Comparison of ENCODE assay signal across 8 cellular contexts in the genomic region with DNA sequence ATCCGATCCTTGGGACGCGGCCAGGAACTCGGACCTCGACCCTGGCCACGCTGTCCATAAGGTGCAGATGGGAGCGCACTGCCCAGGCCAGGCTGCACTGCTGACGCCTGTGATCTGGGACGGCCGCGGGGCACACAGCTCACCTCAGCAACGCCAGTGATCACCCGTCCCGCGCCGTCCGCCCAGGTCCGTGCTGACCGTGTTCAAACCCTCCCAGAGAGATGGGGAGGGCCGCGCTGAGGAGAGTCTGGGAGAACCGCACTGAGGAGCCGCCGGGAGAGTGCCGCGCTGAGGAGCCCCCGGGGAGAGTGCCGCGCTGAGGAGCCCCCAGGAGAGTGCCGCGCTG. TPM values are rescaled to one million over a fixed set of nuclear protein-coding genes. Genes with fewer than 3 reads are reported as not detected.
DNase-seq lines count a peak whose midpoint lies in the region; ATAC-seq, FAIRE-seq and TF ChIP-seq lines count a peak whose summit lies in the region.

No MANE protein-coding gene starts in this region.

- TF ChIP-seq POLR2A in IMR-90 (IDR thresholded peaks at IDR 0.05; ENCODE audit: low read depth, low read length) = no peak
- TF ChIP-seq POLR2A in GM12878 (IDR thresholded peaks at IDR 0.05; ENCODE audit: low read depth, low read length) = no peak
- TF ChIP-seq POLR2A in HepG2 (IDR thresholded peaks at IDR 0.05; ENCODE audit: insufficient read depth in 1 of 2, low read depth in 2 of 2, low read length in 2 of 2) = no peak
- TF ChIP-seq POLR2A in thyroid gland (IDR thresholded peaks at IDR 0.05) = no peak

- H3K9me1 ChIP-seq in IMR-90 (ENCODE audit: insufficient read depth, low read length) = 0 out of 2 replicates have a peak, but pooled peaks cover under 1% of the 10 kb centered on the region

- H4K20me1 ChIP-seq in IMR-90 (ENCODE audit: insufficient read depth, low read length) (peaks cover 48% of the 10 kb centered on the region), GM12878 (ENCODE audit: control insufficient read depth, insufficient read depth) (no peaks in the 10 kb centered on the region), HepG2 (ENCODE audit: insufficient read depth, low read length) (peaks cover 51% of the 10 kb centered on the region)

- H3K18ac ChIP-seq in IMR-90 (ENCODE audit: low read depth, low read length) = no peak overlapping the region

- TF ChIP-seq RAD21 in IMR-90 (IDR thresholded peaks at IDR 0.05; ENCODE audit: low read length) = no peak
- no peak for TF ChIP-seq RAD21 in GM12878 (IDR thresholded peaks at IDR 0.05; ENCODE audit: insufficient read depth, low read depth, low read length)
- TF ChIP-seq RAD21 in HepG2 (CRISPR knock-in tag; IDR thresholded peaks at IDR 0.05) = no peak

- intact Hi-C loops in IMR-90 (cut with micrococcal nuclease) = loop anchor here (2.0 kb wide), 1 partner anchor 166 kb away; no protein-coding TSS in a partner anchor
- intact Hi-C loops in GM12878 (cut with micrococcal nuclease; ENCODE audit: unreplicated experiment) = loop anchor here (2.0 kb wide), 1 partner anchor 166 kb away; no protein-coding TSS in a partner anchor
- intact Hi-C loops in HepG2 (cut with micrococcal nuclease; ENCODE audit: unreplicated experiment) = no loop called here
- intact Hi-C loops in thyroid gland (cut with DNase I) = no loop called here

- POLR2A ChIA-PET in IMR-90 (lab: Charles Lee; ENCODE audit: unreplicated experiment) (interaction anchor here (0.9 kb wide), 1 partner anchor 9 kb away, joined by 4 read pairs; no protein-coding TSS in a partner anchor), GM12878 (lab: Charles Lee) (interaction anchor here (0.6 kb wide), 1 partner anchor 203 kb away, joined by 5 read pairs; a partner anchor contains a TSS), HepG2 (lab: Yijun Ruan, JAX) (interaction anchor here (1.0 to 2.0 kb wide), 26 partner anchors 8 to 488 kb away, joined by 3 to 170 read pairs (median 6); partner anchors contain the start of genes NAP1L4 and TSSC4)

- no peak for TF ChIP-seq CTCF in IMR-90 (conservative IDR thresholded peaks at IDR 0.05; ENCODE audit: low read depth, low read length)
- TF ChIP-seq CTCF in GM12878 (IDR thresholded peaks at IDR 0.05 in 2 of 3, conservative IDR thresholded peaks at IDR 0.05 in 1 of 3; ENCODE audit: control insufficient read depth in 2 of 3, extremely low read depth in 1 of 3, insufficient read depth in 1 of 3, low read depth in 3 of 3, low read length in 3 of 3) = no peak
- TF ChIP-seq CTCF in HepG2 (CRISPR knock-in tag; IDR thresholded peaks at IDR 0.05) = no peak
- TF ChIP-seq CTCF in thyroid gland (IDR thresholded peaks at IDR 0.05) = no peak

- H4K91ac ChIP-seq in IMR-90 (ENCODE audit: insufficient read depth, low read depth, low read length) = no peak overlapping the region

- H3K9ac ChIP-seq in IMR-90 (ENCODE audit: low read depth, low read length) (peak overlapping the region; percentile 75), GM12878 (ENCODE audit: control insufficient read depth, insufficient read depth, low read length) (peak overlapping the region; percentile 82), HepG2 (ENCODE audit: insufficient read depth, low read depth, low read length) (peak overlapping the region; percentile 99)

- H3K23ac ChIP-seq in IMR-90 (ENCODE audit: low read depth, low read length) = peak overlapping the region; percentile 80

- H2AFZ ChIP-seq in IMR-90 (replicated peaks; ENCODE audit: low read length, poor library complexity) = peak overlapping the region; percentile 67
- no peak overlapping the region for H2AFZ ChIP-seq in GM12878 (ENCODE audit: control insufficient read depth, low read depth, low read length)
- H2AFZ ChIP-seq in HepG2 (ENCODE audit: low read length) = no peak overlapping the region

- peak overlapping the region; percentile 50 for H2AK5ac ChIP-seq in IMR-90 (ENCODE audit: low read depth, low read length)

- H3K56ac ChIP-seq in IMR-90 (ENCODE audit: extremely low read depth, insufficient read depth, low read length) = peak overlapping the region; percentile 67; the same call in 1 of the 2 replicates

- no peak overlapping the region for H2BK20ac ChIP-seq in IMR-90 (ENCODE audit: low read depth, low read length)

- H3K4me2 ChIP-seq in IMR-90 (ENCODE audit: low read depth, low read length) = peak overlapping the region; percentile 93
- peak overlapping the region; percentile 73; the same call in 1 of the 2 replicates for H3K4me2 ChIP-seq in GM12878 (ENCODE audit: control insufficient read depth, insufficient read depth)
- peak overlapping the region; percentile 78 for H3K4me2 ChIP-seq in HepG2 (ENCODE audit: low read depth, low read length)

- CTCF ChIA-PET in IMR-90 (lab: Yijun Ruan, JAX) = no interaction called here
- CTCF ChIA-PET in GM12878 (lab: Yijun Ruan, JAX) = no interaction called here
- CTCF ChIA-PET in HepG2 (lab: Yijun Ruan, JAX; ENCODE audit: low intra/inter-chr PET ratio, low total read pairs) = interaction anchor here (0.9 kb wide), 1 partner anchor 167 kb away, joined by 3 read pairs; no protein-coding TSS in a partner anchor

- RAD21 ChIA-PET in GM12878 (lab: Charles Lee; ENCODE audit: unreplicated experiment) = no interaction called here

- H3K4me1 ChIP-seq in IMR-90 (ENCODE audit: control insufficient read depth, insufficient read depth, low read length) (peaks cover 5% of the 10 kb centered on the region), GM12878 (ENCODE audit: control insufficient read depth, insufficient read depth, low read length) (no peaks in the 10 kb centered on the region; the same call in 1 of the 2 replicates), HepG2 (ENCODE audit: insufficient read depth, low read length) (peaks cover 63% of the 10 kb centered on the region), thyroid gland (peaks cover 23 to 30% of the 10 kb centered on the region in 2 donors)

- SMC1A ChIA-PET in GM12878 (lab: Charles Lee; ENCODE audit: uncharacterized antibody, unreplicated experiment) = interaction anchor here (1.6 kb wide), 1 partner anchor 189 kb away, joined by 5 read pairs; no protein-coding TSS in a partner anchor

- H2AK9ac ChIP-seq in IMR-90 (replicated peaks; ENCODE audit: low read depth, low read length, poor library complexity) = peak overlapping the region; percentile 85

- FAIRE-seq in GM12878 (lab: Jason Lieb, UNC) = no peak
- no peak for FAIRE-seq in HepG2 (lab: Jason Lieb, UNC)

- H3K79me1 ChIP-seq in IMR-90 (ENCODE audit: low read depth in 1 of 2, low read length in 2 of 2) = peaks cover 0 to 22% of the 10 kb centered on the region in 2 experiments; a peak in 3 of 4 replicates

- no peak overlapping the region; the same call in 1 of the 2 replicates for H4K5ac ChIP-seq in IMR-90 (ENCODE audit: low read depth, low read length)

- peak overlapping the region; percentile 73 for H3K27ac ChIP-seq in IMR-90 (ENCODE audit: insufficient read depth, low read length)
- H3K27ac ChIP-seq in GM12878 (ENCODE audit: control insufficient read depth, insufficient read depth) = peak overlapping the region; percentile 72
- peak overlapping the region; percentile 78 for H3K27ac ChIP-seq in HepG2 (ENCODE audit: extremely low read length, insufficient read depth, low read length)
- peak overlapping the region in 1 of 3 donors; percentile 56 for H3K27ac ChIP-seq in thyroid gland

- H3K79me2 ChIP-seq in GM12878 (ENCODE audit: control insufficient read depth, insufficient read depth, low read length) = peaks cover 43% of the 10 kb centered on the region
- H3K79me2 ChIP-seq in HepG2 (ENCODE audit: insufficient read depth, low read length) = peaks cover 63% of the 10 kb centered on the region

- DNase-seq in EH (ENCODE audit: low read depth) (peak; percentile 38), IMR-90 (peak; percentile 9), GM12878 (ENCODE audit: low read depth, low spot score) (no peak), HepG2 (ENCODE audit: low spot score) (no peak), thyroid gland (peak; percentile 40 to 43), NCI-H1436 (lab: John Stamatoyannopoulos, UW) (no peak)

- peak overlapping the region; percentile 31 for H3K4ac ChIP-seq in IMR-90 (ENCODE audit: low read depth, low read length)

- H2BK5ac ChIP-seq in IMR-90 (ENCODE audit: low read depth, low read length, poor library complexity, severe bottlenecking) = no peak overlapping the region

- dilution Hi-C loops in IMR-90 (cut with HindIII; ENCODE audit: low sequenced_read_pairs, unreplicated experiment) = no loop called here

- peak overlapping the region; percentile 71 for H3K4me3 ChIP-seq in IMR-90 (ENCODE audit: insufficient read depth, low read depth, low read length)
- H3K4me3 ChIP-seq in GM12878 = peak overlapping the region; percentile 73
- H3K4me3 ChIP-seq in HepG2 (replicated peaks in 1 of 3; ENCODE audit: insufficient read depth in 1 of 3, low read depth in 2 of 3, low read length in 3 of 3) = peak overlapping the region; percentile 95
- H3K4me3 ChIP-seq in thyroid gland (replicated peaks in 1 of 3) = peak overlapping the region; percentile 5 to 67 (median 54)

- 45% methylated on average over 16 of the region's 31 CpGs; no CpG with 5 or more reads in 1 of the 2 experiments for whole genome bisulfite sequencing in IMR-90 (ENCODE audit: extremely low coverage in 2 of 2, insufficient read length in 1 of 2), 2 experiments
- WGBS in GM12878 (ENCODE audit: insufficient coverage, insufficient replicate concordance, low lambda C conversion rate, missing lambda C conversion rate) = 50% methylated on average over 27 of the region's 31 CpGs
- 0% methylated on average over 5 of the region's 31 CpGs for WGBS in HepG2 (ENCODE audit: low lambda C conversion rate)
- 67 to 68% methylated on average over 6 to 29 of the region's 31 CpGs for WGBS in thyroid gland, 2 donors

- in situ Hi-C loops in IMR-90 (cut with MboI; ENCODE audit: low sequenced_read_pairs) = loop anchor here (5.0 kb wide), 1 partner anchor 178 kb away; no protein-coding TSS in a partner anchor
- in situ Hi-C loops in GM12878 (cut with MboI) = no loop called here
- in situ Hi-C loops in HepG2 (cut with HindIII; ENCODE audit: extremely low pct_ligation_motif_present, low pct_unique_long_range_greater_than_20kb) = loop anchor here (5.0 to 10.0 kb wide), 2 partner anchors 33 to 274 kb away; no protein-coding TSS in a partner anchor

- H3K27me3 ChIP-seq in IMR-90 (ENCODE audit: control insufficient read depth, insufficient read depth, low read length) (peaks cover 1% of the 10 kb centered on the region; the same call in 1 of the 2 replicates), GM12878 (replicated peaks in 1 of 2; ENCODE audit: control insufficient read depth in 2 of 2, insufficient read depth in 2 of 2, low read length in 1 of 2) (no peaks in the 10 kb centered on the region; a peak in 1 of 4 replicates), HepG2 (ENCODE audit: control insufficient read depth in 1 of 2, insufficient read depth in 2 of 2, low read length in 2 of 2) (peaks cover 0 to 3% of the 10 kb centered on the region in 2 experiments; a peak in 2 of 5 replicates), thyroid gland (no peaks in the 10 kb centered on the region)

- no peak overlapping the region for H4K8ac ChIP-seq in IMR-90 (ENCODE audit: low read depth in 2 of 2, low read length in 2 of 2)

- no peaks in the 10 kb centered on the region; the same call in 1 of the 2 replicates for H3K9me3 ChIP-seq in IMR-90 (ENCODE audit: control insufficient read depth, insufficient read depth, low read length)
- H3K9me3 ChIP-seq in GM12878 (replicated peaks; ENCODE audit: control insufficient read depth, insufficient read depth, low read length) = no peaks in the 10 kb centered on the region; the same call in 2 of the 3 replicates
- H3K9me3 ChIP-seq in HepG2 (ENCODE audit: low read length) = no peaks in the 10 kb centered on the region
- H3K9me3 ChIP-seq in thyroid gland = no peaks in the 10 kb centered on the region

- H3K36me3 ChIP-seq in IMR-90 (ENCODE audit: control insufficient read depth, insufficient read depth, low read length) (0 out of 2 replicates have a peak, but pooled peaks cover 1% of the 10 kb centered on the region), GM12878 (ENCODE audit: control insufficient read depth in 2 of 2, insufficient read depth in 2 of 2, low read length in 1 of 2) (no peaks in the 10 kb centered on the region), HepG2 (replicated peaks in 1 of 2; ENCODE audit: control insufficient read depth in 1 of 2, insufficient read depth in 2 of 2, low read length in 2 of 2) (peaks cover 2 to 24% of the 10 kb centered on the region in 2 experiments; a peak in 4 of 5 replicates), thyroid gland (no peaks in the 10 kb centered on the region)

- peak; percentile 10 for ATAC-seq in IMR-90 (ENCODE audit: low read depth)
- ATAC-seq in GM12878 = peak; percentile 33
- ATAC-seq in HepG2 = peak; percentile 17
- ATAC-seq in HG02852 (IDR thresholded peaks at IDR 0.05; ENCODE audit: unreplicated experiment) = no peak
- no peak for ATAC-seq in GM21360 (IDR thresholded peaks at IDR 0.05; ENCODE audit: unreplicated experiment)

- H2BK15ac ChIP-seq in IMR-90 (ENCODE audit: low read depth, low read length) = no peak overlapping the region

- TF ChIP-seq EP300 in GM12878 (IDR thresholded peaks at IDR 0.05; ENCODE audit: borderline replicate concordance in 1 of 2, control insufficient read depth in 1 of 2, low read depth in 2 of 2, low read length in 2 of 2) (no peak), HepG2 (IDR thresholded peaks at IDR 0.05; ENCODE audit: low read depth in 2 of 2, low read length in 2 of 2) (no peak), HepG2 (CRISPR knock-in tag; IDR thresholded peaks at IDR 0.05; ENCODE audit: borderline replicate concordance) (no peak)

- H2BK120ac ChIP-seq in IMR-90 (ENCODE audit: low read depth, low read length) = no peak overlapping the region

- BruUV-seq in IMR-90 (replicated peaks; lab: Mats Ljungman, UMichigan) (no TSS peak), GM12878 (replicated peaks; lab: Mats Ljungman, UMichigan) (no TSS peak), HepG2 (replicated peaks; lab: Mats Ljungman, UMichigan) (no TSS peak)

- H3K14ac ChIP-seq in IMR-90 (replicated peaks; ENCODE audit: low read depth, low read length) = peak overlapping the region; percentile 80

RNA-seq across cellular contexts. Expression of gene KCNQ1OT1, which starts 0.6 kb away (rescaled TPM):
- total RNA-seq in IMR-90 (2012; rRNA removed) (1.9 and 2.0 TPM in 2 replicates), GM12878 (2014; rRNA removed) (1.1 TPM in 2 replicates), GM12878 (2014; rRNA removed; fragmentation: Illumina TruSeq; extraction: Trizol) (1.6 and 1.7 TPM in 2 replicates), GM12878 (2021) (1.1 and 1.3 TPM in 2 replicates), HepG2 (2016; rRNA removed; fragmentation: Illumina TruSeq; extraction: Trizol) (2.5 and 18.9 TPM in 2 replicates), thyroid gland (1 to 10 TPM; 2.0 to 4.1 (median 3.2) TPM)
- polyA plus RNA-seq in IMR-90 (2012; rRNA removed) (0.11 and 0.14 TPM in 2 replicates), GM12878 (2011; rRNA removed) (0.22 and 0.27 TPM in 2 replicates), GM12878 (2014; fragmentation: Illumina TruSeq; extraction: Trizol) (0.35 and 0.36 TPM in 2 replicates), GM12878 (2014; fragmentation: Nextera tagmentation; extraction: Ambion mirVana) (under 1 TPM; 0.02 to 0.13 TPM), GM12878 (2014; rRNA removed) (0.31 and 0.34 TPM in 2 replicates), GM12878 (2016; fragmentation: Nextera tagmentation; extraction: Ambion mirVana) (under 1 TPM; 0.47 to 0.62 TPM), HepG2 (2011; rRNA removed) (1.3 TPM in 2 replicates)
- under 0.01 TPM in 2 replicates for polyA plus RNA-seq in IMR-90 (2012; cell fraction: cytosol; rRNA removed)
- 0.57 and 1.3 TPM in 2 replicates for polyA plus RNA-seq in IMR-90 (2012; cell fraction: nucleus; rRNA removed; ENCODE audit: low replicate concordance)
- 19.7 and 20.8 TPM in 2 replicates for total RNA-seq in GM12878 (2013; cell fraction: nucleolus; rRNA removed)
- 0.21 TPM for polyA plus RNA-seq in GM12878 (2011; ENCODE audit: low read depth)
- 0.01 and 0.02 TPM in 2 replicates for polyA plus RNA-seq in GM12878 (2011; cell fraction: cytosol; rRNA removed)
- 1.7 and 1.8 TPM in 2 replicates for polyA plus RNA-seq in GM12878 (2011; cell fraction: nucleus; rRNA removed)
- 0.31 TPM in 2 replicates for polyA plus RNA-seq in GM12878 (2012)
- polyA minus RNA-seq in GM12878 (2011; rRNA and poly(A)+ RNA removed) = 2.4 and 3.0 TPM in 2 replicates
- 0.10 and 0.13 TPM in 2 replicates for polyA minus RNA-seq in GM12878 (2011; cell fraction: cytosol; rRNA and poly(A)+ RNA removed)
- polyA minus RNA-seq in GM12878 (2011; cell fraction: nucleus; rRNA and poly(A)+ RNA removed) = 4.2 and 7.3 TPM in 2 replicates
- total RNA-seq in HepG2 (2016; cell fraction: cytosol; rRNA removed; fragmentation: Illumina TruSeq; extraction: Trizol; ENCODE audit: low read depth) = 0.30 and 0.35 TPM in 2 replicates
- 2.0 and 16.5 TPM in 2 replicates for total RNA-seq in HepG2 (2016; cell fraction: insoluble cytoplasmic fraction; rRNA removed; fragmentation: Illumina TruSeq; extraction: Trizol)
- 0.90 and 1.1 TPM in 2 replicates for total RNA-seq in HepG2 (2016; cell fraction: membrane; rRNA removed; fragmentation: Illumina TruSeq; extraction: Trizol)
- 66.8 and 83.4 TPM in 2 replicates for total RNA-seq in HepG2 (2016; cell fraction: nucleus; rRNA removed; fragmentation: Illumina TruSeq; extraction: Trizol)
- 0.05 TPM in 2 replicates for polyA plus RNA-seq in HepG2 (2011; cell fraction: cytosol; rRNA removed)
- polyA plus RNA-seq in HepG2 (2011; cell fraction: nucleus; rRNA removed) = 11.8 and 14.7 TPM in 2 replicates
- polyA plus RNA-seq in HepG2 (2012) = 1.9 and 2.0 TPM in 2 replicates
- polyA plus RNA-seq in HepG2 (2016; cell fraction: cytosol; fragmentation: Illumina TruSeq; extraction: Trizol; ENCODE audit: low read depth) = 0.01 and 0.02 TPM in 2 replicates
- polyA plus RNA-seq in HepG2 (2016; cell fraction: insoluble cytoplasmic fraction; fragmentation: Illumina TruSeq; extraction: Trizol; ENCODE audit: low read depth) = 0.15 and 0.17 TPM in 2 replicates
- 0.03 and 0.06 TPM in 2 replicates for polyA plus RNA-seq in HepG2 (2016; cell fraction: membrane; fragmentation: Illumina TruSeq; extraction: Trizol; ENCODE audit: low read depth)
- polyA plus RNA-seq in HepG2 (2016; cell fraction: nucleus; fragmentation: Illumina TruSeq; extraction: Trizol; ENCODE audit: insufficient read depth, low read depth) = 8.4 and 10.5 TPM in 2 replicates
- polyA minus RNA-seq in HepG2 (2011; rRNA and poly(A)+ RNA removed; ENCODE audit: low replicate concordance) = 0.05 and 36.1 TPM in 2 replicates
- 0.79 and 0.97 TPM in 2 replicates for polyA minus RNA-seq in HepG2 (2011; cell fraction: cytosol; rRNA and poly(A)+ RNA removed)
- 112 and 125 TPM in 2 replicates for polyA minus RNA-seq in HepG2 (2011; cell fraction: nucleus; rRNA and poly(A)+ RNA removed)

Comparison
In these comparisons a context has a peak if more than half of its experiments do, and no peak if none do; other contexts are left out.
1. DNase-seq: peak in EH (single experiment), IMR-90 (single experiment) and thyroid gland (2 of 2); none in GM12878 (single experiment), HepG2 (single experiment) and NCI-H1436 (single experiment).
2. ATAC-seq: peak in IMR-90 (single experiment), GM12878 (single experiment) and HepG2 (single experiment); none in HG02852 (single experiment) and GM21360 (single experiment).
3. intact Hi-C loops: an anchor here in IMR-90 (2.0 kb wide) and GM12878 (2.0 kb wide); none called in HepG2 and thyroid gland.
4. Peak in every context shown above with its lines, with median percentiles within 50 percentile points of each other: H3K4me2 ChIP-seq, H3K4me3 ChIP-seq and H3K9ac ChIP-seq.